In the genomic region with DNA sequence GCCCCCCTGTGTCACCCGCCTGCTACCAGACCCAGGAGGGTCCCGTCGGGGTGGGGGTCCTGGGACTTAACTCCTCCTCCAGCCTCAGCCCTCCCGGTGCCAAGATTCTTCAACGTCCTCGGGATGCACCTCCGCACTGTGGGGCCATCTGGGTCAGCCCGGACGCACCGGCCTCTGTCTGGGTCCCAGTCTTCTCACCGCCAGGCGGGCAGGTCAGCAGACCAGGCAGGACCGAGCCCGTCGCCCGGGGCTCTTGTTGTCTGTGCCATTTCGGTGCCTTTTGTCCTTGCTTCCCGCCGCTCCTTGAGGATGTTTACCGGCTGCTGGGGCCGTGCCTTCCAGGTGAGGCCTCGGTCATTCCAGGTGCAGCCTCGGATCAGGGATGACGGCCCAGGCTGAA, we compare ENCODE assay signal across 35 cellular contexts. TPM values are rescaled to one million over a fixed set of nuclear protein-coding genes. Genes with fewer than 3 reads are reported as not detected.
"Had no signal": no experiment of that assay in that cellular context is flagged by ENCODE, and none has a peak within 500 bp of the region (broad histone marks: within the 10 kb centered on the region; RNA-seq: fewer than 3 reads in every experiment).

No MANE protein-coding gene starts in this region.

- H3K4me3 ChIP-seq: ascending aorta, cardiac muscle cell, SJCRH30, SK-N-MC had no signal

- DNase-seq: activated CD4-positive, alpha-beta T cell treated with anti-CD3 and anti-CD28 coated beads for 1 hour; activated CD4-positive, alpha-beta T cell treated with anti-CD3 and anti-CD28 coated beads for 48 hours; activated CD4-positive, alpha-beta T cell treated with anti-CD3 and anti-CD28 coated beads, Interleukin-2, amount 50 U/mL, for 4 hours; activated CD4-positive, CD25-positive, alpha-beta regulatory T cell; activated CD8-positive, alpha-beta T cell treated with anti-CD3 and anti-CD28 coated beads for 36 hours; activated effector memory CD4-positive, alpha-beta T cell treated with anti-CD3 and anti-CD28 coated beads, Interleukin-2, amount 50 U/mL, for 16 hours; activated naive CD4-positive, alpha-beta T cell; activated naive CD4-positive, alpha-beta T cell treated with anti-CD3 and anti-CD28 coated beads, Interleukin-2, amount 50 U/mL, for 16 hours; activated naive CD8-positive, alpha-beta T cell treated with anti-CD3 and anti-CD28 coated beads for 36 hours; activated T-cell treated with anti-CD3 and anti-CD28 coated beads, Interleukin-2, amount 50 U/mL, for 1 hour; activated T-cell treated with anti-CD3 and anti-CD28 coated beads, Interleukin-2, amount 50 U/mL, for 72 hours; amniotic stem cell; Kasumi-1; MM.1S; MV-4-11; NCI-H1092; NCI-H1436 treated with DMSO at 0.1 percent for 48 hours; NCI-H1694 treated with DMSO at 0.1 percent for 48 hours; NCI-H2029; NCI-H345; NCI-H524 treated with DMSO at 0.1 percent for 48 hours; SHP77; SJCRH30; T-helper 1 cell; T-helper 2 cell; T-helper 9 cell had no signal

- H3K27ac ChIP-seq: ascending aorta, cardiac muscle cell, SJCRH30, SK-N-MC, VCaP had no signal

- H3K27me3 Mint-ChIP-seq: activated CD8-positive, alpha-beta T cell treated with anti-CD3 and anti-CD28 coated beads for 36 hours had no signal

- ATAC-seq: activated CD8-positive, alpha-beta T cell treated with anti-CD3 and anti-CD28 coated beads for 36 hours; activated T-cell treated with anti-CD3 and anti-CD28 coated beads, Interleukin-2, amount 50 U/mL, for 72 hours; activated T-helper 17 cell treated with anti-CD3 and anti-CD28 coated beads, Interleukin-2, amount 50 U/mL, for 72 hours; Panc1 had no signal

- H3K4me3 Mint-ChIP-seq: activated CD8-positive, alpha-beta T cell treated with anti-CD3 and anti-CD28 coated beads for 36 hours; activated naive CD8-positive, alpha-beta T cell treated with anti-CD3 and anti-CD28 coated beads for 36 hours; activated T-cell treated with anti-CD3 and anti-CD28 coated beads, Interleukin-2, amount 50 U/mL, for 72 hours; activated T-helper 17 cell treated with anti-CD3 and anti-CD28 coated beads, Interleukin-2, amount 50 U/mL, for 72 hours; central memory CD8-positive, alpha-beta T cell had no signal

- H3K27ac Mint-ChIP-seq: activated CD8-positive, alpha-beta T cell treated with anti-CD3 and anti-CD28 coated beads for 36 hours; activated naive CD8-positive, alpha-beta T cell treated with anti-CD3 and anti-CD28 coated beads for 36 hours; activated T-cell treated with anti-CD3 and anti-CD28 coated beads, Interleukin-2, amount 50 U/mL, for 72 hours; activated T-helper 17 cell treated with anti-CD3 and anti-CD28 coated beads, Interleukin-2, amount 50 U/mL, for 72 hours had no signal

- H3K4me1 Mint-ChIP-seq: activated naive CD8-positive, alpha-beta T cell treated with anti-CD3 and anti-CD28 coated beads for 36 hours; activated T-helper 17 cell treated with anti-CD3 and anti-CD28 coated beads, Interleukin-2, amount 50 U/mL, for 72 hours had no signal

- H3K36me3 ChIP-seq: ascending aorta, cardiac muscle cell, SJCRH30 had no signal

- H3K9me3 ChIP-seq: ascending aorta, SJCRH30 had no signal

- H3K36me3 Mint-ChIP-seq: activated naive CD8-positive, alpha-beta T cell treated with anti-CD3 and anti-CD28 coated beads for 36 hours had no signal

- H3K4me1 ChIP-seq: ascending aorta, SJCRH30 had no signal

- H3K27me3 ChIP-seq: ascending aorta, cardiac muscle cell, SJCRH30 had no signal

- H3K9me3 Mint-ChIP-seq: activated CD8-positive, alpha-beta T cell treated with anti-CD3 and anti-CD28 coated beads for 36 hours; activated naive CD8-positive, alpha-beta T cell treated with anti-CD3 and anti-CD28 coated beads for 36 hours; activated T-helper 17 cell treated with anti-CD3 and anti-CD28 coated beads, Interleukin-2, amount 50 U/mL, for 72 hours; central memory CD8-positive, alpha-beta T cell had no signal

RNA-seq across cellular contexts. Expression of gene TMEM184A, which starts 46.0 kb away (rescaled TPM):
- total RNA-seq: activated CD8-positive, alpha-beta memory T cell treated with anti-CD3 and anti-CD28 coated beads for 36 hours; activated CD8-positive, alpha-beta T cell treated with anti-CD3 and anti-CD28 coated beads for 36 hours; activated T-helper 17 cell treated with anti-CD3 and anti-CD28 coated beads, Interleukin-2, amount 50 U/mL, for 72 hours; ascending aorta; RPMI7951; SJCRH30 had no signal
